13 cellular contexts compared by ENCODE assay signal in the genomic region with DNA sequence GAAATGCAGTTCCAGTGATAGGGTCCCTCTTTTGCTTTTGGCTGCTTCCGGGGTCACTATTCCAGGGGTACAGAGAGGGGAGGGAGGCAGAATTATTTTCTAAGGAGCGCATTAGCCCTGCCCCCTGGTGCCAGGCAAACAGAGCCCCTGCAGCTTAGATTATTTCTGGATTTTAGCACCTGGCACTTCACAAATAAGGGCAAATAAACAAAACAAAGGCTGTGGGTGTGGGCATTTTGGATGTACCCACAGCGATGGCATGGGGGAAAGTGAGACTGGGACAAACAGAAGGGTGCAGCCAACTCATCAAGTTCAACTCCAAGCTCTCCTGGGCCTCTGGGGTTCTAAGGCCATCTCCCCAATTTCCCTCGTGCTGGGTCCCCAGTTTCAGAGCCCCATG. TPM values are rescaled to one million over a fixed set of nuclear protein-coding genes. Genes with fewer than 3 reads are reported as not detected.
DNase-seq lines count a peak whose midpoint lies in the region; ATAC-seq and TF ChIP-seq lines count a peak whose summit lies in the region.
"Had no signal": no experiment of that assay in that cellular context is flagged by ENCODE, and none has a peak within 500 bp of the region (broad histone marks: within the 10 kb centered on the region; RNA-seq: fewer than 3 reads in every experiment).

No MANE protein-coding gene starts in this region.

- no peak overlapping the region for H3K9ac ChIP-seq in mammary epithelial cell (ENCODE audit: insufficient read depth, low read length)

- H3K9me3 ChIP-seq in esophagus (ENCODE audit: control insufficient read depth in 2 of 2, insufficient read depth in 1 of 2, low read depth in 1 of 2, low read length in 1 of 2) (no peaks in the 10 kb centered on the region), mammary epithelial cell (replicated peaks; ENCODE audit: insufficient read depth, low read length) (no peaks in the 10 kb centered on the region)
- H3K9me3 ChIP-seq: body of pancreas had no signal

- no peaks in the 10 kb centered on the region for H3K27me3 ChIP-seq in esophagus (ENCODE audit: control insufficient read depth in 1 of 2, insufficient read depth in 2 of 2, low read length in 2 of 2)
- H3K27me3 ChIP-seq in mammary epithelial cell (ENCODE audit: insufficient read depth, low read length), result no peaks in the 10 kb centered on the region
- H3K27me3 ChIP-seq: body of pancreas had no signal

- H3K27ac Mint-ChIP-seq in activated T-cell treated with anti-CD3 and anti-CD28 coated beads, Interleukin-2, amount 50 U/mL, for 24 hours, result peak overlapping the region; percentile 97
- H3K27ac Mint-ChIP-seq: progenitor cell of endocrine pancreas had no signal

- ATAC-seq in GM21390 (IDR thresholded peaks at IDR 0.05; ENCODE audit: unreplicated experiment) (no peak), GM21529 (IDR thresholded peaks at IDR 0.05; ENCODE audit: unreplicated experiment) (no peak)
- ATAC-seq: body of pancreas, esophagus mucosa had no signal

- dilution Hi-C loops in mammary epithelial cell (cut with HindIII; ENCODE audit: low sequenced_read_pairs), result no loop called here

- BruUV-seq in mammary epithelial cell (replicated peaks; lab: Mats Ljungman, UMichigan), result no TSS peak

- no peak overlapping the region for H3K4me2 ChIP-seq in mammary epithelial cell (ENCODE audit: insufficient read depth, low read depth, low read length)

- H3K36me3 ChIP-seq in esophagus (ENCODE audit: control insufficient read depth in 2 of 2, insufficient read depth in 2 of 2, low read length in 1 of 2) (no peaks in the 10 kb centered on the region), mammary epithelial cell (ENCODE audit: insufficient read depth, low read length) (no peaks in the 10 kb centered on the region)

- in situ Hi-C loops in mammary epithelial cell (cut with MboI; ENCODE audit: low sequenced_read_pairs in 2 of 2), result no loop called here

- H3K4me3 Mint-ChIP-seq in activated T-cell treated with anti-CD3 and anti-CD28 coated beads, Interleukin-2, amount 50 U/mL, for 24 hours, result peak overlapping the region; percentile 82

- CTCF ChIA-PET in mammary epithelial cell (lab: Charles Lee; ENCODE audit: low non-redundant PET), result no interaction called here

- H3K4me1 Mint-ChIP-seq in activated T-cell treated with anti-CD3 and anti-CD28 coated beads, Interleukin-2, amount 50 U/mL, for 24 hours (ENCODE audit: low read depth), result peaks cover 96% of the 10 kb centered on the region

- no peak overlapping the region for H2AFZ ChIP-seq in mammary epithelial cell (ENCODE audit: low read depth, low read length)

- H3K4me3 ChIP-seq in esophagus (ENCODE audit: low read depth in 1 of 2, low read length in 2 of 2), result no peak overlapping the region
- no peak overlapping the region for H3K4me3 ChIP-seq in mammary epithelial cell (replicated peaks in 1 of 3; ENCODE audit: insufficient read depth in 1 of 3, low read depth in 2 of 3, low read length in 3 of 3)
- H3K4me3 ChIP-seq: body of pancreas had no signal

- H3K27me3 Mint-ChIP-seq in activated T-cell treated with anti-CD3 and anti-CD28 coated beads, Interleukin-2, amount 50 U/mL, for 24 hours, result no peaks in the 10 kb centered on the region

- 58 to 74% methylated on average over 4 of the region's 4 CpGs for WGBS in esophagus, 2 donors
- WGBS in mammary epithelial cell (ENCODE audit: low coverage, missing lambda C conversion rate), result 65% methylated on average over 3 of the region's 4 CpGs

- H3K27ac ChIP-seq in esophagus (ENCODE audit: low read depth in 2 of 2, low read length in 1 of 2) (peak overlapping the region; percentile 39 to 66), mammary epithelial cell (ENCODE audit: insufficient read depth, low read depth, low read length) (no peak overlapping the region)
- H3K27ac ChIP-seq: body of pancreas had no signal

- H3K9me3 Mint-ChIP-seq in activated T-cell treated with anti-CD3 and anti-CD28 coated beads, Interleukin-2, amount 50 U/mL, for 24 hours, result no peaks in the 10 kb centered on the region

- H4K20me1 ChIP-seq in mammary epithelial cell (ENCODE audit: insufficient read depth, low read length), result no peaks in the 10 kb centered on the region

- intact Hi-C loops in mammary epithelial cell (cut with micrococcal nuclease), result no loop called here

- H3K4me1 ChIP-seq in esophagus (ENCODE audit: control insufficient read depth in 2 of 2, insufficient read depth in 2 of 2, low read length in 1 of 2) (peaks cover 9 to 25% of the 10 kb centered on the region in 2 donors), mammary epithelial cell (ENCODE audit: insufficient read depth, low read length) (peaks cover 35% of the 10 kb centered on the region)

- DNase-seq in activated T-cell treated with anti-CD3 and anti-CD28 coated beads, Interleukin-2, amount 50 U/mL, for 24 hours, result no peak
- DNase-seq in activated T-cell treated with anti-CD3 and anti-CD28 coated beads, Interleukin-2, amount 50 U/mL, for 48 hours, result no peak
- DNase-seq in NCI-H774 (lab: John Stamatoyannopoulos, UW), result peak; percentile 50
- DNase-seq in stimulated activated CD8-positive, alpha-beta memory T cell treated with anti-CD3 and anti-CD28 coated beads, Interleukin-4, amount 100 ng/mL, for 48 hours, result peak; percentile 26
- no peak for DNase-seq in mammary epithelial cell
- DNase-seq: body of pancreas had no signal

- no peaks in the 10 kb centered on the region for H3K79me2 ChIP-seq in mammary epithelial cell (ENCODE audit: insufficient read depth, low read length)

- TF ChIP-seq CTCF in mammary epithelial cell (conservative IDR thresholded peaks at IDR 0.05 in 1 of 2, IDR thresholded peaks at IDR 0.05 in 1 of 2; ENCODE audit: extremely low read depth in 1 of 2, insufficient read depth in 1 of 2, low read depth in 1 of 2, low read length in 2 of 2), result no peak

- peaks cover 49% of the 10 kb centered on the region for H3K36me3 Mint-ChIP-seq in activated T-cell treated with anti-CD3 and anti-CD28 coated beads, Interleukin-2, amount 50 U/mL, for 24 hours (ENCODE audit: low read depth)

RNA-seq across cellular contexts. Expression of a gene that starts 20.3 kb away (rescaled TPM):
- polyA plus RNA-seq in esophagus (1 to 10 TPM; 4.5 to 4.7 TPM), mammary epithelial cell (0.92 TPM)
- under 1 TPM; 0.17 to 0.19 TPM for total RNA-seq in mammary epithelial cell
- polyA minus RNA-seq in mammary epithelial cell, result not detected
- total RNA-seq: H4, progenitor cell of endocrine pancreas had no signal

RNA-seq across cellular contexts. Expression of a gene that starts 28.9 kb away (rescaled TPM):
- not detected for polyA plus RNA-seq in esophagus
- under 1 TPM in 1 of 2 donors, not detected in 1; 0.17 TPM for total RNA-seq in mammary epithelial cell
- 0.18 TPM for polyA plus RNA-seq in mammary epithelial cell
- polyA minus RNA-seq in mammary epithelial cell, result not detected
- total RNA-seq: body of pancreas, esophagus mucosa, H4, kidney epithelial cell, progenitor cell of endocrine pancreas had no signal

RNA-seq across cellular contexts. Expression of a gene that starts 41.0 kb away (rescaled TPM):
- polyA plus RNA-seq in esophagus (not detected), mammary epithelial cell (not detected)
- total RNA-seq in mammary epithelial cell, result not detected
- polyA minus RNA-seq in mammary epithelial cell, result not detected
- total RNA-seq: body of pancreas, esophagus mucosa, H4, kidney epithelial cell, progenitor cell of endocrine pancreas had no signal

Comparison
In these comparisons a context has a peak if more than half of its experiments do, and no peak if none do; other contexts are left out.
1. DNase-seq: peak in NCI-H774 (single experiment) and stimulated activated CD8-positive, alpha-beta memory T cell treated with anti-CD3 and anti-CD28 coated beads, Interleukin-4, amount 100 ng/mL, for 48 hours (single experiment); none in activated T-cell treated with anti-CD3 and anti-CD28 coated beads, Interleukin-2, amount 50 U/mL, for 24 hours (single experiment), activated T-cell treated with anti-CD3 and anti-CD28 coated beads, Interleukin-2, amount 50 U/mL, for 48 hours (0 of 2) and mammary epithelial cell (single experiment).